In genomic region chr12:70645494-70646317, GRCh38 we compare ENCODE assay signal across 8 cellular contexts. TPM values are rescaled to one million over a fixed set of nuclear protein-coding genes. Genes with fewer than 3 reads are reported as not detected.
DNase-seq lines count a peak whose midpoint lies in the region; ATAC-seq, FAIRE-seq and TF ChIP-seq lines count a peak whose summit lies in the region.

No MANE protein-coding gene starts in this region.

- no peak for TF ChIP-seq POLR2A in GM12892 (IDR thresholded peaks at IDR 0.05; ENCODE audit: low read depth, low read length)

- peak; percentile 84 for DNase-seq in ACHN
- peak; percentile 98 for DNase-seq in M059J (ENCODE audit: low read depth)
- DNase-seq in dermis blood vessel endothelial cell: peak; percentile 97
- DNase-seq in lung microvascular endothelial cell (ENCODE audit: low read depth in 2 of 2): peak; percentile 93 to 99
- DNase-seq in GM12892 (ENCODE audit: insufficient read length): no peak
- no peak for DNase-seq in pons (ENCODE audit: low spot score)
- DNase-seq in central memory CD4-positive, alpha-beta T cell: no peak

- FAIRE-seq in GM12892 (lab: Jason Lieb, UNC): no peak

- in situ Hi-C loops in ACHN (cut with HindIII; ENCODE audit: low pct_ligation_motif_present, low pct_unique_long_range_greater_than_20kb, low sequenced_read_pairs): no loop called here

- ATAC-seq in GM21576 (IDR thresholded peaks at IDR 0.05; ENCODE audit: unreplicated experiment): peak; percentile 79

RNA-seq across cellular contexts. Expression of gene PTPRB, which starts 8.5 kb away (rescaled TPM):
- 1.6 and 3.4 TPM in 2 replicates for total RNA-seq in M059J (2014; rRNA removed; shearing (Covaris generic))
- 135 and 169 TPM in 2 replicates for total RNA-seq in dermis blood vessel endothelial cell
- total RNA-seq in lung microvascular endothelial cell: 83.7 and 112 TPM in 2 replicates
- polyA plus RNA-seq in GM12892 (2012; ENCODE audit: missing spikeins): 0.49 TPM

Comparison
In these comparisons a context has a peak if more than half of its experiments do, and no peak if none do; other contexts are left out.
1. DNase-seq: peak in ACHN (single experiment), M059J (single experiment), dermis blood vessel endothelial cell (single experiment) and lung microvascular endothelial cell (2 of 2); none in GM12892 (single experiment), pons (single experiment) and central memory CD4-positive, alpha-beta T cell (single experiment).
2. RNA of gene PTPRB, which starts 8.5 kb away (total RNA-seq): 135 to 169 TPM in dermis blood vessel endothelial cell and 83.7 to 112 TPM in lung microvascular endothelial cell; 1.6 to 3.4 TPM in M059J; every median in the first group is over 10 times any median in the second.